Comparison of ENCODE assay signal across 14 cellular contexts in genomic region chr1:8763888-8764287, GRCh38. TPM values are rescaled to one million over a fixed set of nuclear protein-coding genes. Genes with fewer than 3 reads are reported as not detected.
DNase-seq lines count a peak whose midpoint lies in the region; ATAC-seq, FAIRE-seq and TF ChIP-seq lines count a peak whose summit lies in the region.
"Had no signal": no experiment of that assay in that cellular context is flagged by ENCODE, and none has a peak within 500 bp of the region (broad histone marks: within the 10 kb centered on the region; RNA-seq: fewer than 3 reads in every experiment).

No MANE protein-coding gene starts in this region.

- H3K79me2 ChIP-seq in K562 (ENCODE audit: control insufficient read depth, insufficient read depth, low read length) (peaks cover 54% of the 10 kb centered on the region), parathyroid adenoma (peaks cover 3% of the 10 kb centered on the region), GM23248 (ENCODE audit: insufficient read depth) (peaks cover 19% of the 10 kb centered on the region)

- H3K4me3 ChIP-seq in K562 (no peak overlapping the region), parathyroid adenoma (ENCODE audit: low read depth, low read length) (no peak overlapping the region), GM23248 (no peak overlapping the region)
- H3K4me3 ChIP-seq: coronary artery, vagina had no signal

- POLR2A ChIA-PET in K562 (lab: Yijun Ruan, JAX) = interaction anchor here (0.6 to 1.4 kb wide), 3 partner anchors 9 to 52 kb away, joined by 3 to 5 read pairs (median 3); no protein-coding TSS in a partner anchor

- ATAC-seq in HG03354 (IDR thresholded peaks at IDR 0.05; ENCODE audit: poor library complexity, severe bottlenecking, unreplicated experiment) (peak; percentile 44), K562 (peak; percentile 90)
- ATAC-seq: activated T-cell treated with anti-CD3 and anti-CD28 coated beads, Interleukin-2, amount 50 U/mL, for 4 hours had no signal

- no peak for TF ChIP-seq POLR2A in K562 (conservative IDR thresholded peaks at IDR 0.05)

- H3F3A ChIP-seq in GM23248 (ENCODE audit: insufficient read depth) = no peaks in the 10 kb centered on the region

- no peaks in the 10 kb centered on the region for H3K9me1 ChIP-seq in K562 (ENCODE audit: control insufficient read depth, insufficient read depth, low read length)

- H3K9me2 ChIP-seq in GM23248 (ENCODE audit: insufficient read depth) = no peaks in the 10 kb centered on the region

- in situ Hi-C loops in K562 (cut with MboI) (no loop called here), GM23248 (cut with MboI) (no loop called here)

- H3K27ac ChIP-seq in K562 (ENCODE audit: extremely low read depth, low read depth, low read length) = no peak overlapping the region
- no peak overlapping the region for H3K27ac ChIP-seq in parathyroid adenoma
- H3K27ac ChIP-seq in GM23248 = no peak overlapping the region
- H3K27ac ChIP-seq: coronary artery, vagina had no signal

- H2AFZ ChIP-seq in K562 (ENCODE audit: low read depth, low read length) (no peak overlapping the region), parathyroid adenoma (no peak overlapping the region), GM23248 (no peak overlapping the region)

- CTCF ChIA-PET in K562 (lab: Yijun Ruan, JAX; ENCODE audit: low intra/inter-chr PET ratio) = interaction anchor here (0.6 kb wide), 1 partner anchor 54 kb away, joined by 4 read pairs; the partner anchor contains the start of gene RERE

- H4K20me1 ChIP-seq in K562 (replicated peaks; ENCODE audit: control insufficient read depth, insufficient read depth, low read length) (peaks cover 7% of the 10 kb centered on the region; the same call in 1 of the 2 replicates), GM23248 (ENCODE audit: insufficient read depth) (no peaks in the 10 kb centered on the region)

- TF ChIP-seq CTCF in K562 (IDR thresholded peaks at IDR 0.05 in 2 of 3, conservative IDR thresholded peaks at IDR 0.05 in 1 of 3; ENCODE audit: insufficient read depth in 2 of 3, low read depth in 1 of 3, low read length in 3 of 3) = peak; percentile 58 to 73 (median 60)
- no peak for TF ChIP-seq CTCF in parathyroid adenoma (IDR thresholded peaks at IDR 0.05)

- TF ChIP-seq RAD21 in K562 (CRISPR knock-in tag; conservative IDR thresholded peaks at IDR 0.05 in 1 of 2, IDR thresholded peaks at IDR 0.05 in 1 of 2) = peak in 1 of 2 experiments; percentile 46; a peak in 2 of 4 replicates

- H3K4me1 ChIP-seq in K562 (replicated peaks in 1 of 2; ENCODE audit: control insufficient read depth in 2 of 2, insufficient read depth in 2 of 2, low read length in 2 of 2) (peaks cover 10 to 26% of the 10 kb centered on the region in 2 experiments; a peak in 4 of 5 replicates), parathyroid adenoma (no peaks in the 10 kb centered on the region), GM23248 (ENCODE audit: insufficient read depth) (no peaks in the 10 kb centered on the region)

- H3K4me2 ChIP-seq in K562 (ENCODE audit: insufficient read depth, low read length) (0 out of 2 replicates have a peak overlapping the region, but pooled peaks have one; percentile 9), parathyroid adenoma (ENCODE audit: low read length) (peak overlapping the region; percentile 61), GM23248 (ENCODE audit: unreplicated experiment) (no peak overlapping the region)

- no peaks in the 10 kb centered on the region for H3K9me3 ChIP-seq in K562 (replicated peaks; ENCODE audit: control insufficient read depth, insufficient read depth, low read depth, low read length)
- H3K9me3 ChIP-seq in parathyroid adenoma (ENCODE audit: control insufficient read depth, low read length) = no peaks in the 10 kb centered on the region
- H3K9me3 ChIP-seq in GM23248 (ENCODE audit: low read depth) = no peaks in the 10 kb centered on the region
- H3K9me3 ChIP-seq: vagina had no signal

- peaks cover 10% of the 10 kb centered on the region for H3K36me3 ChIP-seq in K562 (ENCODE audit: control insufficient read depth, insufficient read depth, low read length)
- H3K36me3 ChIP-seq in parathyroid adenoma (ENCODE audit: control insufficient read depth, insufficient read depth, low read length) = no peaks in the 10 kb centered on the region
- no peaks in the 10 kb centered on the region for H3K36me3 ChIP-seq in GM23248 (ENCODE audit: low read depth)
- H3K36me3 ChIP-seq: vagina had no signal

- no TSS peak for BruUV-seq in K562 (replicated peaks; lab: Mats Ljungman, UMichigan)

- H3K9ac ChIP-seq in K562 (ENCODE audit: insufficient read depth in 1 of 2, low read depth in 2 of 2, low read length in 2 of 2) = no peak overlapping the region
- no peak overlapping the region for H3K9ac ChIP-seq in parathyroid adenoma
- no peak overlapping the region for H3K9ac ChIP-seq in GM23248

- intact Hi-C loops in K562 (cut with micrococcal nuclease) = no loop called here

- no peaks in the 10 kb centered on the region for H3K27me3 ChIP-seq in K562 (ENCODE audit: control insufficient read depth in 2 of 2, insufficient read depth in 2 of 2, low read length in 2 of 2)
- H3K27me3 ChIP-seq in parathyroid adenoma (ENCODE audit: control insufficient read depth, insufficient read depth, low read length) = no peaks in the 10 kb centered on the region
- H3K27me3 ChIP-seq in GM23248 (replicated peaks; ENCODE audit: insufficient read depth) = no peaks in the 10 kb centered on the region
- H3K27me3 ChIP-seq: vagina had no signal

- TF ChIP-seq EP300 in K562 (IDR thresholded peaks at IDR 0.05; ENCODE audit: low read length) = peak; percentile 41; the same call in 1 of the 2 replicates

- 57% methylated on average over 3 of the region's 4 CpGs for WGBS in K562 (ENCODE audit: insufficient coverage, low coverage, missing lambda C conversion rate)
- 88% methylated on average over 4 of the region's 4 CpGs for WGBS in GM23248 (ENCODE audit: low coverage in 1 of 2, low lambda C conversion rate in 2 of 2, missing lambda C conversion rate in 2 of 2), 2 experiments

- DNase-seq in NCI-H2171 treated with DMSO at 0.1 percent for 48 hours (lab: John Stamatoyannopoulos, UW) (peak; percentile 13), NCI-H2171 (lab: John Stamatoyannopoulos, UW) (no peak), K562 (ENCODE audit: extremely low read depth in 1 of 4, low spot score in 3 of 4) (peak; percentile 54 to 81 (median 69)), GM23248 (no peak), hippocampal formation (lab: John Stamatoyannopoulos, UW) (no peak), NCI-H2196 treated with DMSO at 0.1 percent for 48 hours (lab: John Stamatoyannopoulos, UW; ENCODE audit: unreplicated experiment) (no peak)
- DNase-seq: activated T-cell treated with anti-CD3 and anti-CD28 coated beads, Interleukin-2, amount 50 U/mL, for 4 hours; HFFc6; T-helper 2 cell had no signal

- peak; percentile 66 for FAIRE-seq in K562 (lab: Jason Lieb, UNC)
- FAIRE-seq: A204.1 had no signal

TF ChIP-seq in K562, 482 proteins besides CTCF, POLR2A, EP300 and RAD21 (continues in another document):
- TF ChIP-seq SP1 (CRISPR knock-in tag; IDR thresholded peaks at IDR 0.05) (no peak), CREB1 (IDR thresholded peaks at IDR 0.05) (no peak), CREB1 (CRISPR knock-in tag; IDR thresholded peaks at IDR 0.05) (peak; percentile 23; the same call in 1 of the 2 replicates), PBX2 (CRISPR knock-in tag; IDR thresholded peaks at IDR 0.05; ENCODE audit: low read depth) (no peak), PBX2 (tag; conservative IDR thresholded peaks at IDR 0.05; ENCODE audit: low read depth) (peak; percentile 52), CBFA2T2 (conservative IDR thresholded peaks at IDR 0.05) (peak; percentile 32; the same call in 1 of the 2 replicates), BHLHE40 (IDR thresholded peaks at IDR 0.05; ENCODE audit: low read length) (0 out of 2 replicates have a peak, but pooled peaks have one; percentile 3)

RNA-seq across cellular contexts. Expression of gene RERE, which starts 53.6 kb away (rescaled TPM):
- 171 and 273 TPM in 2 replicates for total RNA-seq in K562 (2011; cell fraction: chromatin; rRNA removed; ENCODE audit: low replicate concordance)
- total RNA-seq in K562 (2011; cell fraction: nucleolus; rRNA removed) = 61.4 and 68.2 TPM in 2 replicates
- 135 and 159 TPM in 2 replicates for total RNA-seq in K562 (2011; cell fraction: nucleoplasm; rRNA removed)
- total RNA-seq in K562 (2014; rRNA removed) (14.2 and 14.4 TPM in 2 replicates), K562 (2014; rRNA removed; fragmentation: Illumina TruSeq; extraction: Trizol) (13.4 and 14.6 TPM in 2 replicates), K562 (2015; rRNA removed; fragmentation: Illumina TruSeq; extraction: Trizol) (12.9 and 14.2 TPM in 2 replicates), K562 (2021) (40.2 and 51.5 TPM in 2 replicates)
- polyA plus RNA-seq in K562 (2011; rRNA removed) (5.3 and 8.3 TPM in 2 replicates), K562 (2014; fragmentation: Illumina TruSeq; extraction: Trizol) (21.1 and 25.2 TPM in 2 replicates), K562 (2014; fragmentation: Nextera tagmentation; extraction: Ambion mirVana) (1 to 10 TPM; 3.0 to 5.4 TPM), K562 (2014; rRNA removed) (8.0 and 22.3 TPM in 2 replicates), GM23248 (2016; fragmentation: Nextera tagmentation; extraction: Ambion mirVana) (20.3 and 26.2 TPM in 2 replicates)
- 5.1 and 11.3 TPM in 2 replicates for polyA plus RNA-seq in K562 (2011; cell fraction: cytosol; rRNA removed)
- polyA plus RNA-seq in K562 (2011; cell fraction: nucleus; rRNA removed) = 35.9 and 36.4 TPM in 2 replicates
- polyA plus RNA-seq in K562 (2012) = 22.1 and 24.3 TPM in 2 replicates
- 55.5 and 81.8 TPM in 2 replicates for polyA minus RNA-seq in K562 (2011; rRNA and poly(A)+ RNA removed)
- polyA minus RNA-seq in K562 (2011; cell fraction: cytosol; rRNA and poly(A)+ RNA removed) = 45.2 and 50.4 TPM in 2 replicates
- polyA minus RNA-seq in K562 (2011; cell fraction: nucleus; rRNA and poly(A)+ RNA removed) = 32.6 and 64.3 TPM in 2 replicates
- 9.5 and 26.0 TPM in 2 replicates for total RNA-seq in GM23248 (2014; rRNA removed; shearing (Covaris generic))

Comparison
In these comparisons a context has a peak if more than half of its experiments do, and no peak if none do; other contexts are left out.
1. DNase-seq: peak in NCI-H2171 treated with DMSO at 0.1 percent for 48 hours (single experiment) and K562 (4 of 4); none in NCI-H2171 (single experiment), GM23248 (single experiment), hippocampal formation (0 of 2) and NCI-H2196 treated with DMSO at 0.1 percent for 48 hours (single experiment).